Comparison of ENCODE assay signal across 18 cellular contexts in the genomic region with DNA sequence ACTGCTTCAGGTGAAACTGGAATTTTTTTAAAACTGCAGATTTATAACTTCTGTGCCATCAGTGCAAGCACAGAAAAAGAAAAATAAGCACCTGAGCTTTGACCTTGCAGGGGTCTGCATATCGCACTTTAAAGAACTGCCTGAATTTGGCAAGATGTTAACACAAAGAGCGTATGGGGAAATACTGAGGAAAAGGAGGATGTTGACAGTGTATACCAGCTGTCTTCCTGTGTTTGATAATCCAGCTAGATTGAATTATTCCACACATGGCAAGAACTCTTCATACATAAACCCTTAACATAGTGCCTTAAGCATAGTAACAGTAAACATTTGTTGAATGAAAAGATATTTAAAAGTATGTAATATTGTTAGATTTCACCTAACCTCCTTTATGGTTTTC. TPM values are rescaled to one million over a fixed set of nuclear protein-coding genes. Genes with fewer than 3 reads are reported as not detected.
DNase-seq lines count a peak whose midpoint lies in the region; ATAC-seq and TF ChIP-seq lines count a peak whose summit lies in the region.
"Had no signal": no experiment of that assay in that cellular context is flagged by ENCODE, and none has a peak within 500 bp of the region (broad histone marks: within the 10 kb centered on the region; RNA-seq: fewer than 3 reads in every experiment).

No MANE protein-coding gene starts in this region.

- H3K9me3 Mint-ChIP-seq in activated T-helper 17 cell treated with anti-CD3 and anti-CD28 coated beads, Interleukin-2, amount 50 U/mL, for 72 hours = no peaks in the 10 kb centered on the region
- H3K9me3 Mint-ChIP-seq: CD4-positive, CD25-positive, alpha-beta regulatory T cell; CD8-positive, alpha-beta memory T cell had no signal

- no peak for ATAC-seq in activated T-helper 17 cell treated with anti-CD3 and anti-CD28 coated beads, Interleukin-2, amount 50 U/mL, for 72 hours (replicated peaks)
- ATAC-seq in HG03354 (IDR thresholded peaks at IDR 0.05; ENCODE audit: poor library complexity, severe bottlenecking, unreplicated experiment) = no peak
- ATAC-seq: K562 had no signal

- TF ChIP-seq CTCF in fibroblast of pulmonary artery (IDR thresholded peaks at IDR 0.05; ENCODE audit: low read length, missing control alignments) (no peak), neutrophil (IDR thresholded peaks at IDR 0.05) (no peak)

- H3K27me3 ChIP-seq in neutrophil = no peaks in the 10 kb centered on the region
- H3K27me3 ChIP-seq: BE2C had no signal

- H3K4me3 Mint-ChIP-seq in activated T-helper 17 cell treated with anti-CD3 and anti-CD28 coated beads, Interleukin-2, amount 50 U/mL, for 72 hours = no peak overlapping the region
- H3K4me3 Mint-ChIP-seq: CD4-positive, CD25-positive, alpha-beta regulatory T cell; CD8-positive, alpha-beta memory T cell had no signal

- H3K27me3 Mint-ChIP-seq in activated T-helper 17 cell treated with anti-CD3 and anti-CD28 coated beads, Interleukin-2, amount 50 U/mL, for 72 hours = no peaks in the 10 kb centered on the region
- H3K27me3 Mint-ChIP-seq: CD4-positive, CD25-positive, alpha-beta regulatory T cell; CD8-positive, alpha-beta memory T cell had no signal

- H3K36me3 ChIP-seq in neutrophil = peaks cover 28% of the 10 kb centered on the region

- H3K4me3 ChIP-seq in fibroblast of pulmonary artery (replicated peaks; ENCODE audit: low read depth, low read length) (no peak overlapping the region), neutrophil (ENCODE audit: low read depth in 1 of 2, low read length in 1 of 2) (no peak overlapping the region)
- H3K4me3 ChIP-seq: HAP-1, K562 had no signal

- H3K36me3 Mint-ChIP-seq in activated T-helper 17 cell treated with anti-CD3 and anti-CD28 coated beads, Interleukin-2, amount 50 U/mL, for 72 hours (ENCODE audit: low read depth) = peaks cover 96% of the 10 kb centered on the region

- no peaks in the 10 kb centered on the region for H3K9me3 ChIP-seq in neutrophil
- H3K9me3 ChIP-seq: BE2C, HAP-1 had no signal

- peak overlapping the region; percentile 32 for H3K27ac Mint-ChIP-seq in activated T-helper 17 cell treated with anti-CD3 and anti-CD28 coated beads, Interleukin-2, amount 50 U/mL, for 72 hours

- H3K4me1 ChIP-seq in neutrophil (ENCODE audit: control insufficient read depth in 1 of 2, insufficient read depth in 1 of 2, low read depth in 1 of 2, low read length in 1 of 2) = peaks cover 39 to 46% of the 10 kb centered on the region in 2 experiments
- H3K4me1 ChIP-seq: BE2C, HAP-1 had no signal

- DNase-seq in GF-D8 (lab: John Stamatoyannopoulos, UW) (peak; percentile 6), fibroblast of pulmonary artery (ENCODE audit: low read depth) (peak; percentile 10), NCI-H2081 (lab: John Stamatoyannopoulos, UW) (no peak), activated gamma-delta T cell treated with Interleukin-2 at 50 U/mL for 16 hours (no peak)
- DNase-seq: ACHN; BE2C; C1 segment of cervical spinal cord; CD4-positive, CD25-positive, alpha-beta regulatory T cell; CD8-positive, alpha-beta memory T cell; COR-L47; DMS79; GDM1; IMR-90 had no signal

- peak overlapping the region; percentile 79 for H3K27ac ChIP-seq in neutrophil

- H3K4me1 Mint-ChIP-seq in activated T-helper 17 cell treated with anti-CD3 and anti-CD28 coated beads, Interleukin-2, amount 50 U/mL, for 72 hours = no peaks in the 10 kb centered on the region

RNA-seq across cellular contexts. Expression of gene SMC3, which starts 30.0 kb away (rescaled TPM):
- total RNA-seq in activated T-helper 17 cell treated with anti-CD3 and anti-CD28 coated beads, Interleukin-2, amount 50 U/mL, for 72 hours = 10 to 100 TPM; 74.0 to 77.3 TPM

RNA-seq across cellular contexts. Expression of gene RBM20, which starts 46.7 kb away (rescaled TPM):
- under 1 TPM in 1 of 2 donors, not detected in 1; 0.16 TPM for total RNA-seq in activated T-helper 17 cell treated with anti-CD3 and anti-CD28 coated beads, Interleukin-2, amount 50 U/mL, for 72 hours

Comparison
In these comparisons a context has a peak if more than half of its experiments do, and no peak if none do; other contexts are left out.
1. DNase-seq: peak in GF-D8 (single experiment) and fibroblast of pulmonary artery (single experiment); none in NCI-H2081 (0 of 2) and activated gamma-delta T cell treated with Interleukin-2 at 50 U/mL for 16 hours (single experiment).